In genomic region chr6:75611702-75612375, GRCh38 we compare ENCODE assay signal across 8 cellular contexts. TPM values are rescaled to one million over a fixed set of nuclear protein-coding genes. Genes with fewer than 3 reads are reported as not detected.
DNase-seq lines count a peak whose midpoint lies in the region; ATAC-seq, FAIRE-seq and TF ChIP-seq lines count a peak whose summit lies in the region.

No MANE protein-coding gene starts in this region.

- no peaks in the 10 kb centered on the region for H3K36me3 ChIP-seq in stomach

- H3K9me3 ChIP-seq in stomach: no peaks in the 10 kb centered on the region

- no peak for TF ChIP-seq EP300 in stomach (IDR thresholded peaks at IDR 0.05)

- intact Hi-C loops in stomach (cut with DNase I; ENCODE audit: low total_unique reads): no loop called here

- peak; percentile 40 for ATAC-seq in HG02973 (IDR thresholded peaks at IDR 0.05; ENCODE audit: unreplicated experiment)
- no peak for ATAC-seq in HG03175 (IDR thresholded peaks at IDR 0.05; ENCODE audit: unreplicated experiment)

- peak; percentile 71 for FAIRE-seq in GM12891 (lab: Jason Lieb, UNC)

- H3K4me1 ChIP-seq in stomach: peaks cover 71 to 100% (median 85%) of the 10 kb centered on the region in 4 donors

- TF ChIP-seq POLR2A in GM12891 (IDR thresholded peaks at IDR 0.05; ENCODE audit: low read depth, low read length): no peak
- TF ChIP-seq POLR2A in stomach (IDR thresholded peaks at IDR 0.05): no peak

- 62 to 70% (median 64%) methylated on average over 5 of the region's 5 CpGs for WGBS in stomach, 5 donors

- H3K4me3 ChIP-seq in stomach: no peak overlapping the region

- no peak for TF ChIP-seq CTCF in stomach (IDR thresholded peaks at IDR 0.05)

- no peaks in the 10 kb centered on the region for H3K27me3 ChIP-seq in stomach

- DNase-seq in GM12891 (ENCODE audit: insufficient read length, low spot score) (no peak), activated T-cell treated with anti-CD3 and anti-CD28 coated beads for 48 hours (ENCODE audit: low read depth) (peak; percentile 28), DMS53 (lab: John Stamatoyannopoulos, UW) (no peak), stomach (no peak), NCI-H1105 (lab: John Stamatoyannopoulos, UW) (no peak)
- peak; percentile 19 for DNase-seq in stimulated activated CD4-positive, alpha-beta T cell treated with anti-CD3 and anti-CD28 coated beads, Interleukin-12 subunit alpha, Interleukin-12 subunit beta, amount 100 ng/mL, for 4 hours

- peak overlapping the region in 2 of 5 donors; percentile 19 to 74 for H3K27ac ChIP-seq in stomach

TF ChIP-seq in GM12891, 5 proteins besides CTCF, POLR2A, EP300 and RAD21:
- no peak for TF ChIP-seq POU2F2 (IDR thresholded peaks at IDR 0.05; ENCODE audit: low read depth, low read length)
- TF ChIP-seq POLR2AphosphoS5 (IDR thresholded peaks at IDR 0.05; ENCODE audit: low read depth, low read length): no peak
- TF ChIP-seq TAF1 (IDR thresholded peaks at IDR 0.05; ENCODE audit: low read depth, low read length): no peak
- TF ChIP-seq PAX5 (IDR thresholded peaks at IDR 0.05; ENCODE audit: insufficient read depth, low read length, severe bottlenecking): no peak
- TF ChIP-seq SPI1 (IDR thresholded peaks at IDR 0.05; ENCODE audit: low read depth, low read length): no peak

RNA-seq across cellular contexts. Expression of gene SENP6, which starts 10.2 kb away (rescaled TPM):
- polyA plus RNA-seq in GM12891 (2012; ENCODE audit: low read depth, missing spikeins): 22.1 TPM
- 100 to 1,000 TPM; 101 to 251 (median 168) TPM for total RNA-seq in stomach
- polyA plus RNA-seq in stomach: 10 to 100 TPM; 17.7 to 30.4 (median 23.8) TPM

Comparison
In these comparisons a context has a peak if more than half of its experiments do, and no peak if none do; other contexts are left out.
1. DNase-seq: peak in activated T-cell treated with anti-CD3 and anti-CD28 coated beads for 48 hours (single experiment) and stimulated activated CD4-positive, alpha-beta T cell treated with anti-CD3 and anti-CD28 coated beads, Interleukin-12 subunit alpha, Interleukin-12 subunit beta, amount 100 ng/mL, for 4 hours (single experiment); none in GM12891 (single experiment), DMS53 (single experiment), stomach (single experiment) and NCI-H1105 (single experiment).